ENCODE assay signal across 8 cellular contexts in genomic region chr2:113603467-113604084, GRCh38. TPM values are rescaled to one million over a fixed set of nuclear protein-coding genes. Genes with fewer than 3 reads are reported as not detected.
A peak's percentile ranks its signal among the peaks of the same experiment; 100 is the strongest.
DNase-seq lines count a peak whose midpoint lies in the region; ATAC-seq and TF ChIP-seq lines count a peak whose summit lies in the region.
"Not testable (repeated sequence)": the region's sequence is repeated elsewhere in the genome, so short reads cannot be mapped to it uniquely, and the experiment has no call there.

No MANE protein-coding gene starts in this region.

- intact Hi-C loops in adrenal gland (cut with DNase I), result not testable (repeated sequence)

- H3K9me3 Mint-ChIP-seq in CD4-positive, CD25-positive, alpha-beta regulatory T cell; T-helper 1 cell treated with Interleukin-12 subunit alpha and Interleukin-12 subunit beta and Interleukin-4 antibody, amounts not matched to agents 30 μg/mL and 1 μg/mL, for 36 hours; naive B cell: not testable (repeated sequence)

- peak overlapping the region; percentile 73 for H3K27ac ChIP-seq in CD4-positive, CD25-positive, alpha-beta regulatory T cell (ENCODE audit: insufficient read depth, low read length, poor library complexity, severe bottlenecking)
- H3K27ac ChIP-seq in adrenal gland, result peak overlapping the region; percentile 64 to 98 (median 85)
- peak overlapping the region; percentile 86 to 98 (median 92) for H3K27ac ChIP-seq in gastroesophageal sphincter

- TF ChIP-seq CTCF in adrenal gland (IDR thresholded peaks at IDR 0.05); gastroesophageal sphincter (IDR thresholded peaks at IDR 0.05): not testable (repeated sequence)

- not testable (repeated sequence) for H3K27me3 Mint-ChIP-seq in CD4-positive, CD25-positive, alpha-beta regulatory T cell; T-helper 1 cell treated with Interleukin-12 subunit alpha and Interleukin-12 subunit beta and Interleukin-4 antibody, amounts not matched to agents 30 μg/mL and 1 μg/mL, for 36 hours (ENCODE audit: low read depth); naive B cell

- peaks cover 0 to 12% (median 8%) of the 10 kb centered on the region in 4 donors for H3K4me1 Mint-ChIP-seq in CD4-positive, CD25-positive, alpha-beta regulatory T cell
- not testable (repeated sequence) for H3K4me1 Mint-ChIP-seq in T-helper 1 cell treated with Interleukin-12 subunit alpha and Interleukin-12 subunit beta and Interleukin-4 antibody, amounts not matched to agents 30 μg/mL and 1 μg/mL, for 36 hours (ENCODE audit: low read depth); naive B cell

- not testable (repeated sequence) for H3K27me3 ChIP-seq in CD4-positive, CD25-positive, alpha-beta regulatory T cell (ENCODE audit: control insufficient read depth, insufficient read depth, low read length); adrenal gland; gastroesophageal sphincter

- H3K4me1 ChIP-seq in CD4-positive, CD25-positive, alpha-beta regulatory T cell (ENCODE audit: control insufficient read depth, insufficient read depth, low read length, poor library complexity, severe bottlenecking); adrenal gland (replicated peaks in 1 of 2); gastroesophageal sphincter: not testable (repeated sequence)

- not testable (repeated sequence) for H3K36me3 ChIP-seq in CD4-positive, CD25-positive, alpha-beta regulatory T cell (ENCODE audit: control insufficient read depth, insufficient read depth, low read length); adrenal gland (replicated peaks in 1 of 2); gastroesophageal sphincter

- H3K9me3 ChIP-seq in CD4-positive, CD25-positive, alpha-beta regulatory T cell (ENCODE audit: control insufficient read depth in 2 of 2, low read length in 2 of 2); adrenal gland (replicated peaks in 1 of 3); gastroesophageal sphincter: not testable (repeated sequence)

- peak overlapping the region; percentile 32 for H3K4me3 ChIP-seq in CD4-positive, CD25-positive, alpha-beta regulatory T cell (ENCODE audit: low read depth, low read length)
- peak overlapping the region in 2 of 4 donors; percentile 43 to 79 for H3K4me3 ChIP-seq in adrenal gland
- H3K4me3 ChIP-seq in gastroesophageal sphincter, result peak overlapping the region; percentile 36 to 66

- not testable (repeated sequence) for H3K36me3 Mint-ChIP-seq in CD4-positive, CD25-positive, alpha-beta regulatory T cell; T-helper 1 cell treated with Interleukin-12 subunit alpha and Interleukin-12 subunit beta and Interleukin-4 antibody, amounts not matched to agents 30 μg/mL and 1 μg/mL, for 36 hours (ENCODE audit: low read depth); naive B cell

- peak overlapping the region; percentile 91 to 95 (median 94) for H3K4me3 Mint-ChIP-seq in CD4-positive, CD25-positive, alpha-beta regulatory T cell
- H3K4me3 Mint-ChIP-seq in T-helper 1 cell treated with Interleukin-12 subunit alpha and Interleukin-12 subunit beta and Interleukin-4 antibody, amounts not matched to agents 30 μg/mL and 1 μg/mL, for 36 hours, result peak overlapping the region; percentile 90
- H3K4me3 Mint-ChIP-seq in naive B cell, result peak overlapping the region; percentile 78 to 97 (median 94)

- H3K27ac Mint-ChIP-seq in CD4-positive, CD25-positive, alpha-beta regulatory T cell, result peak overlapping the region; percentile 92 to 97 (median 96)
- peak overlapping the region; percentile 95 for H3K27ac Mint-ChIP-seq in T-helper 1 cell treated with Interleukin-12 subunit alpha and Interleukin-12 subunit beta and Interleukin-4 antibody, amounts not matched to agents 30 μg/mL and 1 μg/mL, for 36 hours
- H3K27ac Mint-ChIP-seq in naive B cell, result peak overlapping the region; percentile 88 to 96 (median 94)

- 2 to 54% (median 13%) methylated on average over 1 to 84 of the region's 84 CpGs for WGBS in adrenal gland, 4 donors
- 40% methylated on average over 9 of the region's 84 CpGs; no CpG with 5 or more reads in 1 of the 2 donors for WGBS in gastroesophageal sphincter (ENCODE audit: low coverage in 1 of 2), 2 donors

- TF ChIP-seq POLR2A in adrenal gland (IDR thresholded peaks at IDR 0.05) (peak; percentile 78 to 90), gastroesophageal sphincter (IDR thresholded peaks at IDR 0.05) (peak; percentile 45 to 84)

- DNase-seq in CD4-positive, CD25-positive, alpha-beta regulatory T cell, result peak; percentile 85 to 93 (median 90)
- DNase-seq in adrenal gland, result peak; percentile 88 to 95 (median 92)
- peak; percentile 88 for DNase-seq in naive B cell
- peak; percentile 82 for DNase-seq in stimulated activated CD8-positive, alpha-beta memory T cell treated with anti-CD3 and anti-CD28 coated beads, Interleukin-12 subunit alpha, Interleukin-12 subunit beta, amount 100 ng/mL, for 4 hours (ENCODE audit: low read depth)

- TF ChIP-seq EP300 in gastroesophageal sphincter (IDR thresholded peaks at IDR 0.05), result not testable (repeated sequence)

- peak; percentile 89 to 92 for ATAC-seq in CD4-positive, CD25-positive, alpha-beta regulatory T cell (ENCODE audit: low read depth in 2 of 2)
- ATAC-seq in GM19455 (IDR thresholded peaks at IDR 0.05; ENCODE audit: unreplicated experiment), result peak; percentile 97
- peak; percentile 100 for ATAC-seq in HG03432 (IDR thresholded peaks at IDR 0.05; ENCODE audit: unreplicated experiment)
- ATAC-seq in gastroesophageal sphincter, result peak; percentile 100
- ATAC-seq in naive B cell (ENCODE audit: low read depth in 2 of 2), result peak; percentile 90 to 97

RNA-seq across cellular contexts. Expression of gene RABL2A, which starts 23.5 kb away (rescaled TPM):
- total RNA-seq in CD4-positive, CD25-positive, alpha-beta regulatory T cell, result 22.5 TPM
- polyA plus RNA-seq in CD4-positive, CD25-positive, alpha-beta regulatory T cell, result 10 to 100 TPM in 1 of 4 donors, 1 to 10 TPM in 3; 5.9 to 11.4 (median 7.1) TPM
- 10 to 100 TPM in 4 of 8 donors, 1 to 10 TPM in 3, under 1 TPM in 1; 0.36 to 21.6 (median 9.3) TPM for total RNA-seq in adrenal gland
- 10 to 100 TPM in 2 of 3 donors, 1 to 10 TPM in 1; 7.3 to 34.4 (median 17.1) TPM for polyA plus RNA-seq in adrenal gland
- 10 to 100 TPM in 3 of 4 donors, 1 to 10 TPM in 1; 3.0 to 19.9 (median 14.1) TPM for total RNA-seq in gastroesophageal sphincter
- 10 to 100 TPM; 11.3 to 19.7 (median 16.6) TPM for polyA plus RNA-seq in naive B cell (ENCODE audit: low read depth in 6 of 6)
